In genomic region chr12:56299308-56299852, GRCh38 we compare ENCODE assay signal across 8 cellular contexts. TPM values are rescaled to one million over a fixed set of nuclear protein-coding genes. Genes with fewer than 3 reads are reported as not detected.
DNase-seq lines count a peak whose midpoint lies in the region; ATAC-seq and TF ChIP-seq lines count a peak whose summit lies in the region.

No MANE protein-coding gene starts in this region.

- no peaks in the 10 kb centered on the region for H3K27me3 ChIP-seq in heart right ventricle

- H3K4me1 Mint-ChIP-seq in activated naive CD4-positive, alpha-beta T cell treated with anti-CD3 and anti-CD28 coated beads, Interleukin-2, amount 10 ng/mL, durations not matched to agents 7 days and 5 days: peaks cover 53% of the 10 kb centered on the region

- no peaks in the 10 kb centered on the region for H3K9me3 Mint-ChIP-seq in activated naive CD4-positive, alpha-beta T cell treated with anti-CD3 and anti-CD28 coated beads, Interleukin-2, amount 10 ng/mL, durations not matched to agents 7 days and 5 days

- DNase-seq in LoVo (ENCODE audit: low spot score): peak; percentile 50
- DNase-seq in activated naive CD4-positive, alpha-beta T cell treated with anti-CD3 and anti-CD28 coated beads, Interleukin-2, amount 10 ng/mL, durations not matched to agents 7 days and 5 days: peak; percentile 47
- DNase-seq in heart right ventricle: no peak
- peak; percentile 7 for DNase-seq in retinal pigment epithelial cell (ENCODE audit: low read depth)
- no peak for DNase-seq in effector CD4-positive, alpha-beta T cell

- H3K27ac ChIP-seq in heart right ventricle: peak overlapping the region; percentile 87 to 100 (median 96)

- H3K36me3 Mint-ChIP-seq in activated naive CD4-positive, alpha-beta T cell treated with anti-CD3 and anti-CD28 coated beads, Interleukin-2, amount 10 ng/mL, durations not matched to agents 7 days and 5 days: peaks cover 18% of the 10 kb centered on the region

- H3K9me3 ChIP-seq in heart right ventricle: no peaks in the 10 kb centered on the region

- intact Hi-C loops in heart right ventricle (cut with DNase I): no loop called here

- no peaks in the 10 kb centered on the region for H3K27me3 Mint-ChIP-seq in activated naive CD4-positive, alpha-beta T cell treated with anti-CD3 and anti-CD28 coated beads, Interleukin-2, amount 10 ng/mL, durations not matched to agents 7 days and 5 days

- H3K4me1 ChIP-seq in heart right ventricle: peaks cover 19 to 79% (median 62%) of the 10 kb centered on the region in 9 donors

- 1 to 2% methylated on average over 10 of the region's 10 CpGs for WGBS in heart right ventricle, 2 donors

- H3K4me3 Mint-ChIP-seq in activated naive CD4-positive, alpha-beta T cell treated with anti-CD3 and anti-CD28 coated beads, Interleukin-2, amount 10 ng/mL, durations not matched to agents 7 days and 5 days: peak overlapping the region; percentile 86

- CTCF ChIA-PET in activated naive CD4-positive, alpha-beta T cell treated with anti-CD3 and anti-CD28 coated beads, Interleukin-2, amount 10 ng/mL, durations not matched to agents 7 days and 5 days (lab: Charles Lee): interaction anchor here (1.0 to 1.7 kb wide), 5 partner anchors 10 to 165 kb away, joined by 3 to 8 read pairs (median 4); partner anchors contain the start of genes CNPY2 and PAN2

- ATAC-seq in GM18517 (IDR thresholded peaks at IDR 0.05; ENCODE audit: unreplicated experiment) (peak; percentile 5), heart right ventricle (peak in 7 of 8 donors; percentile 2 to 23 (median 3)), HG02981 (IDR thresholded peaks at IDR 0.05; ENCODE audit: unreplicated experiment) (no peak), GM21447 (IDR thresholded peaks at IDR 0.05; ENCODE audit: unreplicated experiment) (no peak)

- H3K4me3 ChIP-seq in heart right ventricle (peak overlapping the region; percentile 68 to 99 (median 84)), retinal pigment epithelial cell (ENCODE audit: low read length) (peak overlapping the region; percentile 78)

- peaks cover 0 to 54% (median 4%) of the 10 kb centered on the region in 9 donors for H3K36me3 ChIP-seq in heart right ventricle

- peak overlapping the region; percentile 96 for H3K27ac Mint-ChIP-seq in activated naive CD4-positive, alpha-beta T cell treated with anti-CD3 and anti-CD28 coated beads, Interleukin-2, amount 10 ng/mL, durations not matched to agents 7 days and 5 days

- no peak for TF ChIP-seq CTCF in heart right ventricle (IDR thresholded peaks at IDR 0.05)
- no peak for TF ChIP-seq CTCF in retinal pigment epithelial cell (conservative IDR thresholded peaks at IDR 0.05; ENCODE audit: low read depth, low read length)

RNA-seq across cellular contexts. Expression of gene CS, which starts 0.8 kb away (rescaled TPM):
- 100 to 1,000 TPM; 601 to 991 (median 877) TPM for total RNA-seq in heart right ventricle
- 100 to 1,000 TPM; 154 to 192 TPM for polyA plus RNA-seq in heart right ventricle

RNA-seq across cellular contexts. Expression of gene CNPY2, which starts 16.4 kb away (rescaled TPM):
- 10 to 100 TPM; 22.3 to 51.0 (median 38.7) TPM for total RNA-seq in heart right ventricle
- 10 to 100 TPM; 76.2 to 88.2 TPM for polyA plus RNA-seq in heart right ventricle

RNA-seq across cellular contexts. Expression of gene COQ10A, which starts 32.6 kb away (rescaled TPM):
- total RNA-seq in heart right ventricle: 100 to 1,000 TPM in 9 of 10 donors, 10 to 100 TPM in 1; 55.5 to 258 (median 147) TPM
- 100 to 1,000 TPM; 101 to 245 TPM for polyA plus RNA-seq in heart right ventricle

RNA-seq across cellular contexts. Expression of gene PAN2, which starts 34.4 kb away (rescaled TPM):
- total RNA-seq in heart right ventricle: 10 to 100 TPM; 23.6 to 64.4 (median 38.1) TPM
- polyA plus RNA-seq in heart right ventricle: 10 to 100 TPM; 20.6 to 85.3 TPM

RNA-seq across cellular contexts. Expression of gene IL23A, which starts 39.3 kb away (rescaled TPM):
- under 1 TPM in 5 of 10 donors, not detected in 5; 0.23 to 0.57 (median 0.44) TPM for total RNA-seq in heart right ventricle
- polyA plus RNA-seq in heart right ventricle: under 1 TPM in 1 of 2 donors, not detected in 1; 0.20 TPM

Comparison
In these comparisons a context has a peak if more than half of its experiments do, and no peak if none do; other contexts are left out.
1. ATAC-seq: peak in GM18517 (single experiment) and heart right ventricle (7 of 8); none in HG02981 (single experiment) and GM21447 (single experiment).
2. DNase-seq: peak in LoVo (single experiment), activated naive CD4-positive, alpha-beta T cell treated with anti-CD3 and anti-CD28 coated beads, Interleukin-2, amount 10 ng/mL, durations not matched to agents 7 days and 5 days (single experiment) and retinal pigment epithelial cell (single experiment); none in heart right ventricle (0 of 2) and effector CD4-positive, alpha-beta T cell (single experiment).